Comparison of ENCODE assay signal across 29 cellular contexts in genomic region chr16:1976951-1977874, GRCh38. TPM values are rescaled to one million over a fixed set of nuclear protein-coding genes. Genes with fewer than 3 reads are reported as not detected.
"Had no signal": no experiment of that assay in that cellular context is flagged by ENCODE, and none has a peak within 500 bp of the region (broad histone marks: within the 10 kb centered on the region; RNA-seq: fewer than 3 reads in every experiment).

No MANE protein-coding gene starts in this region.

- ATAC-seq: activated CD8-positive, alpha-beta T cell treated with anti-CD3 and anti-CD28 coated beads for 36 hours; activated naive CD8-positive, alpha-beta T cell treated with anti-CD3 and anti-CD28 coated beads, Interleukin-2, amount 50 U/mL, for 24 hours; Right ventricle myocardium inferior had no signal

- H3K27me3 ChIP-seq: Peyer's patch had no signal

- DNase-seq: activated CD4-positive, alpha-beta T cell treated with anti-CD3 and anti-CD28 coated beads for 1 hour; activated CD4-positive, alpha-beta T cell treated with anti-CD3 and anti-CD28 coated beads for 48 hours; activated CD4-positive, alpha-beta T cell treated with anti-CD3 and anti-CD28 coated beads, Interleukin-2, amount 50 U/mL, for 4 hours; activated CD4-positive, CD25-positive, alpha-beta regulatory T cell; activated CD8-positive, alpha-beta T cell treated with anti-CD3 and anti-CD28 coated beads for 36 hours; activated gamma-delta T cell; activated naive CD4-positive, alpha-beta T cell treated with Interleukin-2 at 50 U/mL for 16 hours; activated naive CD8-positive, alpha-beta T cell treated with anti-CD3 and anti-CD28 coated beads, Interleukin-2, amount 50 U/mL, for 24 hours; activated T-cell treated with anti-CD3 and anti-CD28 coated beads, Interleukin-2, amount 50 U/mL, for 24 hours; aorta; brain microvascular endothelial cell; central memory CD4-positive, alpha-beta T cell; NCI-H1105; NCI-H1417 treated with DMSO at 0.1 percent for 48 hours; NCI-H1694; NCI-H1930; NCI-H2081 treated with DMSO at 0.1 percent for 48 hours; NCI-H226; NCI-H524 treated with DMSO at 0.1 percent for 48 hours; Peyer's patch; RPMI8226; T1000; WERI-Rb-1 had no signal

- H3K4me3 ChIP-seq: Peyer's patch had no signal

- H3K4me3 Mint-ChIP-seq: activated CD8-positive, alpha-beta T cell treated with anti-CD3 and anti-CD28 coated beads for 36 hours; activated naive CD8-positive, alpha-beta T cell; activated naive CD8-positive, alpha-beta T cell treated with anti-CD3 and anti-CD28 coated beads, Interleukin-2, amount 50 U/mL, for 24 hours; activated T-cell treated with anti-CD3 and anti-CD28 coated beads, Interleukin-2, amount 50 U/mL, for 24 hours had no signal

- H3K9me3 Mint-ChIP-seq: activated CD8-positive, alpha-beta T cell treated with anti-CD3 and anti-CD28 coated beads for 36 hours; activated naive CD8-positive, alpha-beta T cell treated with anti-CD3 and anti-CD28 coated beads, Interleukin-2, amount 50 U/mL, for 24 hours; activated T-cell treated with anti-CD3 and anti-CD28 coated beads, Interleukin-2, amount 50 U/mL, for 24 hours; activated T-helper 2 cell treated with anti-CD3 and anti-CD28 coated beads, Interferon-gamma antibody, Interleukin-2, Interleukin-4, amounts not matched to agents 10 μg/mL and 5 μg/mL and 100 μg/mL, durations not matched to agents 14 hours and 24 hours and 36 hours had no signal

- H3K27ac ChIP-seq: brain microvascular endothelial cell, Peyer's patch, WERI-Rb-1 had no signal

- H3K27me3 Mint-ChIP-seq: activated naive CD8-positive, alpha-beta T cell had no signal

- H3K9me3 ChIP-seq: Peyer's patch had no signal

- H3K27ac Mint-ChIP-seq: activated CD8-positive, alpha-beta T cell treated with anti-CD3 and anti-CD28 coated beads for 36 hours; activated naive CD8-positive, alpha-beta T cell; activated naive CD8-positive, alpha-beta T cell treated with anti-CD3 and anti-CD28 coated beads, Interleukin-2, amount 50 U/mL, for 24 hours; activated T-cell treated with anti-CD3 and anti-CD28 coated beads, Interleukin-2, amount 50 U/mL, for 24 hours; activated T-helper 2 cell treated with anti-CD3 and anti-CD28 coated beads, Interferon-gamma antibody, Interleukin-2, Interleukin-4, amounts not matched to agents 10 μg/mL and 5 μg/mL and 100 μg/mL, durations not matched to agents 14 hours and 24 hours and 36 hours had no signal

RNA-seq across cellular contexts. Expression of gene NOXO1, which starts 4.1 kb away (rescaled TPM):
- total RNA-seq: aorta, M059J had no signal

RNA-seq across cellular contexts. Expression of gene RNF151, which starts 10.6 kb away (rescaled TPM):
- total RNA-seq: activated CD8-positive, alpha-beta T cell treated with anti-CD3 and anti-CD28 coated beads for 36 hours; aorta; cerebellum; M059J; NCI-H460; Peyer's patch; Right ventricle myocardium inferior had no signal
- polyA plus RNA-seq: aorta had no signal
